In the genomic region with DNA sequence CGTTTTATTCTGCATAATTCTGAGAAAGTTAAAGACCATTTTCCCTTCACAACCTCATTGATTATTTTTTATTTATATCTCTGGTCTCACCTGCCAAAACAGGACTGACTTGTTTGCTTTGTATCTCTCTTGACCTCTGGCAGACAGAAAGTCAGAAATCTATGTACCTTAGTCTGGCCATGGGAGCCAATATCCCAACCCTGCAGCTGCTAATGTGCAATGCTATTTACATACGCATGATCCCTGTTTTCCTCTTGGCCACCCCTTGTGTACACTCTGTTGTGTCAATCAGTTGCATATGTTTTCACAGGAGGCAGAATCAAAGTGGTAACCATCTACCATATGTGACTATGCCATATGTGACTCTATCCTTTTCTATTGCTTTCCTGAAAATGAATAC, we compare ENCODE assay signal across 19 cellular contexts.
DNase-seq lines count a peak whose midpoint lies in the region; ATAC-seq and TF ChIP-seq lines count a peak whose summit lies in the region.
"Had no signal": no experiment of that assay in that cellular context is flagged by ENCODE, and none has a peak within 500 bp of the region (broad histone marks: within the 10 kb centered on the region; RNA-seq: fewer than 3 reads in every experiment).

No MANE protein-coding gene starts in this region.

- no peaks in the 10 kb centered on the region for H3K9me3 ChIP-seq in WERI-Rb-1 (ENCODE audit: severe bottlenecking)
- H3K9me3 ChIP-seq: thoracic aorta had no signal

- no peak for ATAC-seq in HG02884 (IDR thresholded peaks at IDR 0.05; ENCODE audit: unreplicated experiment)

- H3K27me3 ChIP-seq in WERI-Rb-1 (ENCODE audit: insufficient read depth, low read depth, severe bottlenecking): no peaks in the 10 kb centered on the region

- TF ChIP-seq CTCF in VCaP (conservative IDR thresholded peaks at IDR 0.05) (no peak), WERI-Rb-1 (IDR thresholded peaks at IDR 0.05; ENCODE audit: low read depth, low read length) (no peak)

- no peaks in the 10 kb centered on the region for H3K36me3 ChIP-seq in WERI-Rb-1
- H3K36me3 ChIP-seq: thoracic aorta had no signal

- DNase-seq in DMS153 treated with DMSO at 0.1 percent for 48 hours (lab: John Stamatoyannopoulos, UW; ENCODE audit: unreplicated experiment) (peak; percentile 78), NCI-H1092 treated with DMSO at 0.1 percent for 48 hours (lab: John Stamatoyannopoulos, UW) (peak; percentile 83), NCI-H510A treated with DMSO at 0.1 percent for 48 hours (lab: John Stamatoyannopoulos, UW) (peak; percentile 93), kidney tubule cell (ENCODE audit: low spot score) (no peak), WERI-Rb-1 (no peak), GM19240 (ENCODE audit: insufficient read length, low spot score) (no peak)
- DNase-seq: activated T-cell treated with anti-CD3 and anti-CD28 coated beads, Interleukin-2, amount 50 U/mL, for 48 hours; aorta; caudate nucleus; GF-D8; kidney glomerular epithelial cell; NCI-H2227 treated with DMSO at 0.1 percent for 48 hours; nucleus accumbens; stimulated activated CD4-positive, alpha-beta T cell treated with anti-CD3 and anti-CD28 coated beads, Interleukin-2, amount 100 ng/mL, for 48 hours; stimulated activated naive CD4-positive, alpha-beta T cell had no signal

- H3K27ac ChIP-seq in VCaP (peak overlapping the region; percentile 27), WERI-Rb-1 (no peak overlapping the region)
- H3K27ac ChIP-seq: thoracic aorta had no signal

- H3K4me3 ChIP-seq in WERI-Rb-1 (ENCODE audit: low read depth, low read length): no peak overlapping the region
- H3K4me3 ChIP-seq: smooth muscle cell, thoracic aorta had no signal

Comparison
In these comparisons a context has a peak if more than half of its experiments do, and no peak if none do; other contexts are left out.
1. DNase-seq: peak in DMS153 treated with DMSO at 0.1 percent for 48 hours (single experiment), NCI-H1092 treated with DMSO at 0.1 percent for 48 hours (single experiment) and NCI-H510A treated with DMSO at 0.1 percent for 48 hours (single experiment); none in kidney tubule cell (single experiment), WERI-Rb-1 (single experiment) and GM19240 (single experiment).